Comparison of ENCODE assay signal across 12 cellular contexts in the genomic region with DNA sequence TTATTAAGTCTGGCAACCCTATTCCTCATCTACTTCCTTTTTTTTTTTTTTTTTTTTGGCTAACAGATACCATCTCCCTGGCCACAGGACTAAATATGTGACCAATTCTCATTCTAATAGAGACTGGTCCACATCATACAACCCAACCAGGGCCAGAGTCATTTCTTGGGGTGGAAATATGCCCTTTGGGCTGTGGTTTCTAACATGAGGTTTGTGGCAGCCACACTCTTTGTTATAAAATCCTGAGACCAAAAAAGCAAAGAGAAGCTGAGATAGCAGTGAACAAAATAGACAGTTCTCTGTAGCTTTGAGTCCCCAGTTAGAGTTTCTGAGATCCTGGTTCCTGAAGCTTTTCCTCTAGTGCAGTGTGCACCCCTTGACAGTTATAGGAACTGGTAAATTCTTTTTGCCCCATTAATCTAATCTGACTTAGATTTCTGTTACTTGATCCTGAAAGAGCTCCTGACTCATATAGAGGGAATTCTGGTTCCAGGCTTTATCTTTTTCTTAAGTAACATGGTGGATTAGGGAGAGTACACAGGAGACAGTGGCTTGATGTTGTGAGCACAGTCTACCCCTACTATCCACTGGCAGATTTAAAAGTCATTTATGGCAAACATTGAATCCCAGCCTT.
DNase-seq lines count a peak whose midpoint lies in the region; ATAC-seq and TF ChIP-seq lines count a peak whose summit lies in the region.
"Had no signal": no experiment of that assay in that cellular context is flagged by ENCODE, and none has a peak within 500 bp of the region (broad histone marks: within the 10 kb centered on the region; RNA-seq: fewer than 3 reads in every experiment).

No MANE protein-coding gene starts in this region.

- H3K27ac ChIP-seq in smooth muscle cell (ENCODE audit: low read depth): peak overlapping the region; percentile 95

- H3K36me3 ChIP-seq in smooth muscle cell (ENCODE audit: low read depth): no peaks in the 10 kb centered on the region

- no peaks in the 10 kb centered on the region for H3K27me3 ChIP-seq in smooth muscle cell (ENCODE audit: low read depth)

- H4K20me1 ChIP-seq in smooth muscle cell (ENCODE audit: low read depth): no peaks in the 10 kb centered on the region

- no peak overlapping the region for H2AFZ ChIP-seq in smooth muscle cell (ENCODE audit: low read depth)

- DNase-seq in HPDE6-E6E7 (ENCODE audit: extremely low spot score) (peak; percentile 26), fibroblast of pulmonary artery (ENCODE audit: low read depth) (peak; percentile 34), smooth muscle cell (lab: John Stamatoyannopoulos, UW; ENCODE audit: unreplicated experiment) (no peak), epidermal melanocyte (ENCODE audit: insufficient read length, low spot score) (no peak), NCI-H1436 treated with DMSO at 0.1 percent for 48 hours (lab: John Stamatoyannopoulos, UW) (no peak)
- DNase-seq in effector CD8-positive, alpha-beta T cell (lab: John Stamatoyannopoulos, UW): no peak
- DNase-seq: activated naive CD4-positive, alpha-beta T cell; left cardiac atrium; nephron progenitor cell; small intestine had no signal

- peak; percentile 97 for ATAC-seq in SK-N-SH treated with all-trans-retinoic acid at 6 μM for 48 hours
- ATAC-seq: Panc1 had no signal

- H3K79me2 ChIP-seq in smooth muscle cell (ENCODE audit: low read depth): no peaks in the 10 kb centered on the region

- H3F3A ChIP-seq in smooth muscle cell (ENCODE audit: low read depth): peaks cover 26% of the 10 kb centered on the region

- H3K4me1 ChIP-seq in smooth muscle cell (ENCODE audit: low read depth): peaks cover 16% of the 10 kb centered on the region

- no peak overlapping the region for H3K4me3 ChIP-seq in fibroblast of pulmonary artery (replicated peaks; ENCODE audit: low read depth, low read length)
- no peak overlapping the region for H3K4me3 ChIP-seq in smooth muscle cell

- H3K4me2 ChIP-seq in smooth muscle cell: peak overlapping the region; percentile 73

- no peaks in the 10 kb centered on the region for H3K9me3 ChIP-seq in smooth muscle cell (replicated peaks; ENCODE audit: low read depth)

- peak overlapping the region; percentile 57 for H3K9ac ChIP-seq in smooth muscle cell (ENCODE audit: low read depth)

- TF ChIP-seq CTCF in fibroblast of pulmonary artery (IDR thresholded peaks at IDR 0.05; ENCODE audit: low read length, missing control alignments) (no peak), smooth muscle cell (IDR thresholded peaks at IDR 0.05; ENCODE audit: borderline replicate concordance, insufficient read depth, poor library complexity, severe bottlenecking) (no peak)

TF ChIP-seq in SK-N-SH treated with all-trans-retinoic acid at 6 μM for 48 hours, 23 proteins besides CTCF, POLR2A, EP300 and RAD21:
- TF ChIP-seq TCF4 (CRISPR knock-in tag; IDR thresholded peaks at IDR 0.05; ENCODE audit: borderline replicate concordance): no peak
- TF ChIP-seq TOX (CRISPR knock-in tag; IDR thresholded peaks at IDR 0.05; ENCODE audit: borderline replicate concordance): 0 out of 2 replicates have a peak, but pooled peaks have one; percentile 49

Comparison
In these comparisons a context has a peak if more than half of its experiments do, and no peak if none do; other contexts are left out.
1. DNase-seq: peak in HPDE6-E6E7 (single experiment) and fibroblast of pulmonary artery (single experiment); none in smooth muscle cell (single experiment), epidermal melanocyte (single experiment), NCI-H1436 treated with DMSO at 0.1 percent for 48 hours (single experiment) and effector CD8-positive, alpha-beta T cell (single experiment).